18 cellular contexts compared by ENCODE assay signal in the genomic region with DNA sequence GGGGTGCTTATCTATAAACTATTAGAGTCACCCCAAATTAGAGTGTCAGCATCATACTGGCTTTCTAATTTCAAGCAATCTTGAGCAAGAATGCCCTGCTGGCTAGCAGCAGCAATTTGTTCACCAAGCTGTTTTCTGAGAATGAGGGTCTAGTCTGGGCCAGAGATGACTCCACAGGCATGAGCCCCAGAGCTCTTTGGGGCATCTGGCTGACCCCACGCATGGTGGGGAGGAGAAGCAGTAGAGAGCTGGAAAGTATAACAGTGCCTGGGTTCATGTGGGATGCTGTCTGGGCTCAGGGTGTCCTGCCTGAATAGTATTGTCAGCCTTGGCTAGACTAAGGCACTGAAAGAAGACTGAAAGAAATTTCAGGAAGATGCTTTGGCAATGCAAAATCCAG.
DNase-seq lines count a peak whose midpoint lies in the region; ATAC-seq and TF ChIP-seq lines count a peak whose summit lies in the region.
"Had no signal": no experiment of that assay in that cellular context is flagged by ENCODE, and none has a peak within 500 bp of the region (broad histone marks: within the 10 kb centered on the region; RNA-seq: fewer than 3 reads in every experiment).

No MANE protein-coding gene starts in this region.

- TF ChIP-seq EP300 in gastroesophageal sphincter (IDR thresholded peaks at IDR 0.05), result no peak

- no peak overlapping the region for H2AFZ ChIP-seq in trophoblast cell (ENCODE audit: insufficient read depth, low read length, poor library complexity)

- no peak overlapping the region for H4K12ac ChIP-seq in trophoblast cell (ENCODE audit: low read depth, low read length)

- no peak overlapping the region for H2BK5ac ChIP-seq in trophoblast cell (ENCODE audit: low read depth, low read length, poor library complexity)

- peak; percentile 21 to 57 (median 29) for DNase-seq in right cardiac atrium
- no peak for DNase-seq in left ventricle myocardium inferior
- no peak for DNase-seq in trophoblast cell
- peak in 1 of 2 donors; percentile 52 for DNase-seq in aorta
- DNase-seq in amygdala (lab: John Stamatoyannopoulos, UW), result no peak
- DNase-seq in D341Med (ENCODE audit: low spot score), result no peak
- no peak for DNase-seq in foreskin keratinocyte
- DNase-seq: 8988T; Calu3; CD4-positive, alpha-beta memory T cell; DMS 273 treated with DMSO at 0.1 percent for 48 hours; DMS53; DND-41; EL had no signal

- no peak overlapping the region for H3K18ac ChIP-seq in trophoblast cell (ENCODE audit: low read length)

- H3K4me2 ChIP-seq in trophoblast cell (ENCODE audit: low read length), result no peak overlapping the region
- H3K4me2 ChIP-seq: BLaER1 had no signal

- H3K27me3 ChIP-seq in right cardiac atrium (ENCODE audit: control insufficient read depth, insufficient read depth) (no peaks in the 10 kb centered on the region), left ventricle myocardium inferior (ENCODE audit: low read depth) (no peaks in the 10 kb centered on the region), gastroesophageal sphincter (no peaks in the 10 kb centered on the region), trophoblast cell (ENCODE audit: insufficient read depth, low read length) (no peaks in the 10 kb centered on the region), aorta (ENCODE audit: control insufficient read depth in 1 of 2, insufficient read depth in 2 of 2, low read length in 1 of 2) (no peaks in the 10 kb centered on the region), foreskin keratinocyte (no peaks in the 10 kb centered on the region)
- H3K27me3 ChIP-seq: BLaER1 had no signal

- no peak overlapping the region for H2BK120ac ChIP-seq in trophoblast cell (ENCODE audit: insufficient read depth, low read length, poor library complexity)

- H3K4me3 ChIP-seq in right cardiac atrium (ENCODE audit: low read length) (no peak overlapping the region), left ventricle myocardium inferior (no peak overlapping the region), gastroesophageal sphincter (no peak overlapping the region), trophoblast cell (ENCODE audit: low read depth, low read length) (no peak overlapping the region), aorta (ENCODE audit: low read length in 2 of 2) (no peak overlapping the region)
- H3K4me3 ChIP-seq: BLaER1, GM12878, HAP-1 had no signal

- no peak overlapping the region for H2BK12ac ChIP-seq in trophoblast cell (ENCODE audit: low read length)

- no peak overlapping the region for H4K8ac ChIP-seq in trophoblast cell (ENCODE audit: low read depth, low read length)

- H2AK5ac ChIP-seq in trophoblast cell (ENCODE audit: low read length), result no peak overlapping the region

- H4K91ac ChIP-seq in trophoblast cell (ENCODE audit: low read depth, low read length), result no peak overlapping the region

- H3K14ac ChIP-seq in trophoblast cell (ENCODE audit: low read length), result no peak overlapping the region

- intact Hi-C loops in right cardiac atrium (cut with DNase I) (no loop called here), left ventricle myocardium inferior (cut with micrococcal nuclease) (no loop called here), aorta (cut with DNase I) (no loop called here)

- peak overlapping the region; percentile 40 for H3K23ac ChIP-seq in trophoblast cell (ENCODE audit: low read length)

- no peak overlapping the region for H3K4ac ChIP-seq in trophoblast cell (ENCODE audit: low read depth, low read length)

- H3K79me1 ChIP-seq in trophoblast cell (ENCODE audit: low read length), result no peaks in the 10 kb centered on the region

- WGBS in right cardiac atrium, result 100% methylated on average over 1 of the region's 1 CpG
- no CpG with 5 or more reads among the region's 1 CpG for WGBS in gastroesophageal sphincter (ENCODE audit: low coverage in 1 of 2), 2 donors
- no CpG with 5 or more reads among the region's 1 CpG for WGBS in trophoblast cell (ENCODE audit: extremely low coverage, insufficient coverage, insufficient read length)
- WGBS in aorta, 2 donors, result 93 to 94% methylated on average over 1 of the region's 1 CpG

- H3K27ac ChIP-seq in right cardiac atrium (ENCODE audit: low read length) (no peak overlapping the region), left ventricle myocardium inferior (replicated peaks) (no peak overlapping the region), gastroesophageal sphincter (no peak overlapping the region), trophoblast cell (ENCODE audit: low read depth, low read length) (no peak overlapping the region), aorta (ENCODE audit: low read depth in 1 of 2, low read length in 2 of 2) (no peak overlapping the region), foreskin keratinocyte (no peak overlapping the region)
- H3K27ac ChIP-seq: BLaER1 had no signal

- H3K9ac ChIP-seq in trophoblast cell (ENCODE audit: low read length), result no peak overlapping the region
- H3K9ac ChIP-seq: BLaER1 had no signal

- H3K4me1 ChIP-seq in right cardiac atrium (ENCODE audit: control insufficient read depth, insufficient read depth, low read length) (no peaks in the 10 kb centered on the region), left ventricle myocardium inferior (peaks cover 2% of the 10 kb centered on the region), gastroesophageal sphincter (no peaks in the 10 kb centered on the region), trophoblast cell (ENCODE audit: control insufficient read depth in 1 of 2, insufficient read depth in 2 of 2, low read length in 2 of 2) (no peaks in the 10 kb centered on the region), aorta (ENCODE audit: control insufficient read depth in 1 of 2, insufficient read depth in 2 of 2, low read length in 2 of 2) (peaks cover 0 to 9% of the 10 kb centered on the region in 2 donors), foreskin keratinocyte (no peaks in the 10 kb centered on the region)
- H3K4me1 ChIP-seq: BLaER1, HAP-1 had no signal

- TF ChIP-seq CTCF in left ventricle myocardium inferior (IDR thresholded peaks at IDR 0.05; ENCODE audit: borderline replicate concordance) (no peak), gastroesophageal sphincter (IDR thresholded peaks at IDR 0.05) (no peak), foreskin keratinocyte (conservative IDR thresholded peaks at IDR 0.05) (no peak)

- TF ChIP-seq POLR2A in gastroesophageal sphincter (IDR thresholded peaks at IDR 0.05), result no peak

- H3K36me3 ChIP-seq in left ventricle myocardium inferior, result peaks cover 33% of the 10 kb centered on the region
- H3K36me3 ChIP-seq in gastroesophageal sphincter, result no peaks in the 10 kb centered on the region
- H3K36me3 ChIP-seq in trophoblast cell (ENCODE audit: control insufficient read depth in 1 of 2, insufficient read depth in 2 of 2, low read length in 2 of 2), result no peaks in the 10 kb centered on the region
- no peaks in the 10 kb centered on the region for H3K36me3 ChIP-seq in aorta (ENCODE audit: control insufficient read depth in 1 of 2, insufficient read depth in 2 of 2, low read length in 1 of 2)
- H3K36me3 ChIP-seq: BLaER1, HAP-1 had no signal

- H3K79me2 ChIP-seq in trophoblast cell (ENCODE audit: control insufficient read depth, insufficient read depth, low read length, poor library complexity), result no peaks in the 10 kb centered on the region

- ATAC-seq in right cardiac atrium (peak; percentile 48 to 50), gastroesophageal sphincter (peak; percentile 22), aorta (ENCODE audit: low FRiP score) (peak; percentile 68), foreskin keratinocyte (no peak)
- ATAC-seq: GM12878 had no signal

- H3K9me3 ChIP-seq in right cardiac atrium (ENCODE audit: control insufficient read depth, low read length), result no peaks in the 10 kb centered on the region
- H3K9me3 ChIP-seq in left ventricle myocardium inferior (replicated peaks), result no peaks in the 10 kb centered on the region
- H3K9me3 ChIP-seq in gastroesophageal sphincter, result no peaks in the 10 kb centered on the region
- no peaks in the 10 kb centered on the region for H3K9me3 ChIP-seq in trophoblast cell (ENCODE audit: insufficient read depth, low read depth, low read length)
- H3K9me3 ChIP-seq in aorta (ENCODE audit: control insufficient read depth, low read length), result peaks cover 3% of the 10 kb centered on the region
- H3K9me3 ChIP-seq: BLaER1, HAP-1 had no signal

Comparison
In these comparisons a context has a peak if more than half of its experiments do, and no peak if none do; other contexts are left out.
1. DNase-seq: peak in right cardiac atrium (3 of 3); none in left ventricle myocardium inferior (single experiment), trophoblast cell (0 of 2), amygdala (0 of 56), D341Med (single experiment) and foreskin keratinocyte (0 of 2).